In genomic region chr7:80783688-80784327, GRCh38 we compare ENCODE assay signal across 13 cellular contexts.
DNase-seq lines count a peak whose midpoint lies in the region; ATAC-seq and TF ChIP-seq lines count a peak whose summit lies in the region.
"Had no signal": no experiment of that assay in that cellular context is flagged by ENCODE, and none has a peak within 500 bp of the region (broad histone marks: within the 10 kb centered on the region; RNA-seq: fewer than 3 reads in every experiment).

No MANE protein-coding gene starts in this region.

- DNase-seq in A172 (ENCODE audit: low spot score) (peak; percentile 35), LoVo (ENCODE audit: low spot score) (peak; percentile 32), cardiac fibroblast (ENCODE audit: low read depth in 2 of 2) (peak; percentile 27 to 85), nephron progenitor cell (no peak), natural killer cell (no peak), HuH-7.5 (ENCODE audit: low spot score) (no peak)
- DNase-seq: activated CD4-positive, alpha-beta T cell treated with anti-CD3 and anti-CD28 coated beads for 48 hours; DMS 273 treated with DMSO at 0.1 percent for 48 hours; NCI-H187 treated with DMSO at 0.1 percent for 48 hours had no signal

- intact Hi-C loops in natural killer cell (cut with micrococcal nuclease) = no loop called here

- H3K27ac Mint-ChIP-seq in nephron progenitor cell = peak overlapping the region; percentile 37
- no peak overlapping the region for H3K27ac Mint-ChIP-seq in natural killer cell

- H3K4me1 Mint-ChIP-seq in nephron progenitor cell = peaks cover 28% of the 10 kb centered on the region
- H3K4me1 Mint-ChIP-seq in natural killer cell = peaks cover 0 to 2% of the 10 kb centered on the region in 2 donors

- ATAC-seq in HG03159 (IDR thresholded peaks at IDR 0.05; ENCODE audit: unreplicated experiment) = no peak
- no peak for ATAC-seq in HG02840 (IDR thresholded peaks at IDR 0.05; ENCODE audit: low FRiP score, unreplicated experiment)
- ATAC-seq in natural killer cell = no peak
- ATAC-seq: HepG2 had no signal

- H3K27me3 Mint-ChIP-seq in nephron progenitor cell (ENCODE audit: low read depth, poor library complexity) (no peaks in the 10 kb centered on the region), natural killer cell (ENCODE audit: low read depth in 2 of 2) (no peaks in the 10 kb centered on the region)

- H3K4me3 Mint-ChIP-seq in nephron progenitor cell = no peak overlapping the region
- no peak overlapping the region for H3K4me3 Mint-ChIP-seq in natural killer cell

- H3K4me3 ChIP-seq in cardiac fibroblast (replicated peaks in 1 of 2; ENCODE audit: low read depth in 2 of 2, low read length in 2 of 2) = no peak overlapping the region
- H3K4me3 ChIP-seq: vagina had no signal

- TF ChIP-seq CTCF in cardiac fibroblast (IDR thresholded peaks at IDR 0.05; ENCODE audit: low read depth, low read length) = no peak
- TF ChIP-seq CTCF in nephron progenitor cell (IDR thresholded peaks at IDR 0.05) = no peak
- no peak for TF ChIP-seq CTCF in natural killer cell (IDR thresholded peaks at IDR 0.05)

- peaks cover 58% of the 10 kb centered on the region for H3K36me3 Mint-ChIP-seq in nephron progenitor cell (ENCODE audit: low read depth)
- H3K36me3 Mint-ChIP-seq in natural killer cell = no peaks in the 10 kb centered on the region

- H3K9me3 Mint-ChIP-seq in nephron progenitor cell = no peaks in the 10 kb centered on the region
- H3K9me3 Mint-ChIP-seq in natural killer cell = peaks cover 2 to 5% of the 10 kb centered on the region in 2 donors

Comparison
In these comparisons a context has a peak if more than half of its experiments do, and no peak if none do; other contexts are left out.
1. DNase-seq: peak in A172 (single experiment), LoVo (single experiment) and cardiac fibroblast (2 of 2); none in nephron progenitor cell (single experiment), natural killer cell (single experiment) and HuH-7.5 (single experiment).